6 cellular contexts compared by ENCODE assay signal in genomic region chr1:226470921-226471320, GRCh38.
"Had no signal": no experiment of that assay in that cellular context is flagged by ENCODE, and none has a peak within 500 bp of the region (broad histone marks: within the 10 kb centered on the region; RNA-seq: fewer than 3 reads in every experiment).

No MANE protein-coding gene starts in this region.

- H3K27ac ChIP-seq: HL-60 had no signal

- ATAC-seq: GM23338, HepG2 had no signal

- DNase-seq: H9, HCEC 1CT, KBM-7 had no signal

- H3K4me3 ChIP-seq: GM23338 had no signal
